10 cellular contexts compared by ENCODE assay signal in genomic region chr11:96241351-96241841, GRCh38.
DNase-seq lines count a peak whose midpoint lies in the region; ATAC-seq and TF ChIP-seq lines count a peak whose summit lies in the region.
"Had no signal": no experiment of that assay in that cellular context is flagged by ENCODE, and none has a peak within 500 bp of the region (broad histone marks: within the 10 kb centered on the region; RNA-seq: fewer than 3 reads in every experiment).

No MANE protein-coding gene starts in this region.

- POLR2A ChIA-PET in naive thymus-derived CD4-positive, alpha-beta T cell (lab: Charles Lee), result interaction anchor here (0.9 to 4.4 kb wide), 4 partner anchors 13 to 36 kb away, joined by 3 to 37 read pairs (median 5); no protein-coding TSS in a partner anchor

- peak overlapping the region; percentile 46 for H3K4me2 ChIP-seq in GM23338

- H3K36me3 Mint-ChIP-seq in CD14-positive monocyte (no peaks in the 10 kb centered on the region), GM23338 (ENCODE audit: low read depth) (no peaks in the 10 kb centered on the region)
- no peaks in the 10 kb centered on the region for H3K36me3 Mint-ChIP-seq in activated naive CD4-positive, alpha-beta T cell treated with anti-CD3 and anti-CD28 coated beads, Interleukin-2, amount 50 U/mL, for 72 hours
- peaks cover 0 to 4% (median 0%) of the 10 kb centered on the region in 5 donors for H3K36me3 Mint-ChIP-seq in naive thymus-derived CD4-positive, alpha-beta T cell

- H3K27me3 Mint-ChIP-seq in CD14-positive monocyte (ENCODE audit: low read depth in 3 of 3), result no peaks in the 10 kb centered on the region
- H3K27me3 Mint-ChIP-seq in GM23338 (ENCODE audit: insufficient read depth, low read depth, poor library complexity), result peaks cover 5% of the 10 kb centered on the region
- no peaks in the 10 kb centered on the region for H3K27me3 Mint-ChIP-seq in naive thymus-derived CD4-positive, alpha-beta T cell

- TF ChIP-seq CTCF in CD14-positive monocyte (IDR thresholded peaks at IDR 0.05) (no peak), GM23338 (conservative IDR thresholded peaks at IDR 0.05; ENCODE audit: low read depth in 2 of 2) (peak; percentile 32 to 45; a peak in 3 of 4 replicates)

- H3K9me3 Mint-ChIP-seq in CD14-positive monocyte (no peaks in the 10 kb centered on the region), GM23338 (no peaks in the 10 kb centered on the region)
- H3K9me3 Mint-ChIP-seq in activated naive CD4-positive, alpha-beta T cell treated with anti-CD3 and anti-CD28 coated beads, Interleukin-2, amount 50 U/mL, for 72 hours, result no peaks in the 10 kb centered on the region
- H3K9me3 Mint-ChIP-seq in naive thymus-derived CD4-positive, alpha-beta T cell, result no peaks in the 10 kb centered on the region

- H3K4me3 ChIP-seq in GM23338, result no peak overlapping the region
- no peak overlapping the region for H3K4me3 ChIP-seq in naive thymus-derived CD4-positive, alpha-beta T cell (ENCODE audit: low read length)
- H3K4me3 ChIP-seq: right lobe of liver had no signal

- H3K4me1 Mint-ChIP-seq in CD14-positive monocyte, result peaks cover 37% of the 10 kb centered on the region
- peaks cover 24% of the 10 kb centered on the region for H3K4me1 Mint-ChIP-seq in GM23338
- peaks cover 26 to 56% (median 47%) of the 10 kb centered on the region in 7 donors for H3K4me1 Mint-ChIP-seq in naive thymus-derived CD4-positive, alpha-beta T cell

- H3K27ac Mint-ChIP-seq in CD14-positive monocyte, result peak overlapping the region; percentile 92 to 99 (median 94)
- peak overlapping the region; percentile 64; the same call in 1 of the 2 replicates for H3K27ac Mint-ChIP-seq in GM23338
- H3K27ac Mint-ChIP-seq in activated naive CD4-positive, alpha-beta T cell treated with anti-CD3 and anti-CD28 coated beads, Interleukin-2, amount 50 U/mL, for 72 hours, result peak overlapping the region; percentile 54 to 88
- H3K27ac Mint-ChIP-seq in naive thymus-derived CD4-positive, alpha-beta T cell, result peak overlapping the region; percentile 39 to 94 (median 75)

- no peaks in the 10 kb centered on the region for H3K27me3 ChIP-seq in GM23338 (ENCODE audit: insufficient read depth)
- H3K27me3 ChIP-seq in naive thymus-derived CD4-positive, alpha-beta T cell (ENCODE audit: control insufficient read depth in 2 of 2, insufficient read depth in 2 of 2, low read length in 2 of 2), result no peaks in the 10 kb centered on the region
- H3K27me3 ChIP-seq: right lobe of liver had no signal

- ATAC-seq in GM23338 (no peak), GM21447 (IDR thresholded peaks at IDR 0.05; ENCODE audit: unreplicated experiment) (no peak), HG02610 (IDR thresholded peaks at IDR 0.05; ENCODE audit: unreplicated experiment) (no peak)
- no peak for ATAC-seq in activated naive CD4-positive, alpha-beta T cell treated with anti-CD3 and anti-CD28 coated beads, Interleukin-2, amount 50 U/mL, for 72 hours
- ATAC-seq in naive thymus-derived CD4-positive, alpha-beta T cell, result no peak

- CTCF ChIA-PET in naive thymus-derived CD4-positive, alpha-beta T cell (lab: Charles Lee), result interaction anchor here (0.8 to 3.1 kb wide), 4 partner anchors 101 to 392 kb away, joined by 3 to 25 read pairs (median 5); partner anchors contain the start of gene MAML2

- peak overlapping the region; percentile 78; the same call in 1 of the 2 replicates for H3K27ac ChIP-seq in GM23338 (ENCODE audit: low read depth)
- no peak overlapping the region for H3K27ac ChIP-seq in naive thymus-derived CD4-positive, alpha-beta T cell (ENCODE audit: low read depth, low read length)
- H3K27ac ChIP-seq: right lobe of liver had no signal

- DNase-seq in CD14-positive monocyte (ENCODE audit: low spot score) (no peak), GM23338 (ENCODE audit: low spot score) (peak; percentile 41), HuH-7.5 (ENCODE audit: low spot score) (no peak)
- DNase-seq in activated naive CD4-positive, alpha-beta T cell treated with anti-CD3 and anti-CD28 coated beads, Interleukin-2, amount 50 U/mL, for 72 hours (ENCODE audit: low spot score in 2 of 2), result no peak
- DNase-seq in naive thymus-derived CD4-positive, alpha-beta T cell, result no peak
- no peak for DNase-seq in activated CD8-positive, alpha-beta memory T cell treated with anti-CD3 and anti-CD28 coated beads for 24 hours
- DNase-seq: NCI-H1694, right lobe of liver had no signal

- 0 out of 2 replicates have a peak, but pooled peaks cover 4% of the 10 kb centered on the region for H3F3A ChIP-seq in GM23338 (replicated peaks; ENCODE audit: low read depth)

- H3K9me3 ChIP-seq in naive thymus-derived CD4-positive, alpha-beta T cell (ENCODE audit: control insufficient read depth in 2 of 3, low read length in 3 of 3), result no peaks in the 10 kb centered on the region
- H3K9me3 ChIP-seq: right lobe of liver had no signal

- H3K36me3 ChIP-seq in GM23338 (ENCODE audit: insufficient read depth), result no peaks in the 10 kb centered on the region
- H3K36me3 ChIP-seq in naive thymus-derived CD4-positive, alpha-beta T cell (ENCODE audit: control insufficient read depth in 2 of 3, insufficient read depth in 3 of 3, low read length in 3 of 3), result no peaks in the 10 kb centered on the region
- H3K36me3 ChIP-seq: right lobe of liver had no signal

- no peak overlapping the region for H2AFZ ChIP-seq in GM23338

- no peaks in the 10 kb centered on the region for H4K20me1 ChIP-seq in GM23338 (replicated peaks; ENCODE audit: insufficient read depth)

- peaks cover 6% of the 10 kb centered on the region for H3K79me2 ChIP-seq in GM23338 (replicated peaks; ENCODE audit: insufficient read depth)

- intact Hi-C loops in CD14-positive monocyte (cut with micrococcal nuclease), result loop anchor here in 1 of 2 donors (10.0 kb wide), 1 partner anchor 47 kb away; no protein-coding TSS in a partner anchor
- intact Hi-C loops in naive thymus-derived CD4-positive, alpha-beta T cell (cut with micrococcal nuclease), result loop anchor here (1.0 to 5.0 kb wide), 4 partner anchors 34 to 229 kb away; no protein-coding TSS in a partner anchor

- H3K4me1 ChIP-seq in GM23338 (ENCODE audit: insufficient read depth), result peaks cover 44% of the 10 kb centered on the region
- peaks cover 8 to 61% of the 10 kb centered on the region in 2 donors for H3K4me1 ChIP-seq in naive thymus-derived CD4-positive, alpha-beta T cell (ENCODE audit: control insufficient read depth in 2 of 2, insufficient read depth in 2 of 2, low read length in 2 of 2)

- H3K9me2 ChIP-seq in GM23338 (ENCODE audit: insufficient read depth), result no peaks in the 10 kb centered on the region

- H3K4me3 Mint-ChIP-seq in CD14-positive monocyte (no peak overlapping the region), GM23338 (no peak overlapping the region)
- peak overlapping the region in 7 of 10 donors; percentile 0 to 86 (median 27) for H3K4me3 Mint-ChIP-seq in naive thymus-derived CD4-positive, alpha-beta T cell

TF ChIP-seq in GM23338, 12 proteins besides CTCF, POLR2A, EP300 and RAD21:
- TF ChIP-seq NANOG (IDR thresholded peaks at IDR 0.05; ENCODE audit: borderline replicate concordance) (no peak), ZNF114 (CRISPR knock-in tag; IDR thresholded peaks at IDR 0.05) (no peak), STAT1 (IDR thresholded peaks at IDR 0.05; ENCODE audit: unreplicated experiment) (no peak), JUNB (IDR thresholded peaks at IDR 0.05; ENCODE audit: unreplicated experiment) (no peak), ZNF331 (CRISPR knock-in tag; IDR thresholded peaks at IDR 0.05; ENCODE audit: low read depth) (no peak), CREB1 (CRISPR knock-in tag; IDR thresholded peaks at IDR 0.05; ENCODE audit: low read depth) (no peak), EZH2 (IDR thresholded peaks at IDR 0.05; ENCODE audit: low read depth, unreplicated experiment) (no peak), POLR2AphosphoS5 (IDR thresholded peaks at IDR 0.05; ENCODE audit: low read depth) (no peak), REST (IDR thresholded peaks at IDR 0.05; ENCODE audit: unreplicated experiment) (no peak)
- TF ChIP-seq, protein P1, sequence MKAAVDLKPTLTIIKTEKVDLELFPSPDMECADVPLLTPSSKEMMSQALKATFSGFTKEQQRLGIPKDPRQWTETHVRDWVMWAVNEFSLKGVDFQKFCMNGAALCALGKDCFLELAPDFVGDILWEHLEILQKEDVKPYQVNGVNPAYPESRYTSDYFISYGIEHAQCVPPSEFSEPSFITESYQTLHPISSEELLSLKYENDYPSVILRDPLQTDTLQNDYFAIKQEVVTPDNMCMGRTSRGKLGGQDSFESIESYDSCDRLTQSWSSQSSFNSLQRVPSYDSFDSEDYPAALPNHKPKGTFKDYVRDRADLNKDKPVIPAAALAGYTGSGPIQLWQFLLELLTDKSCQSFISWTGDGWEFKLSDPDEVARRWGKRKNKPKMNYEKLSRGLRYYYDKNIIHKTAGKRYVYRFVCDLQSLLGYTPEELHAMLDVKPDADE (IDR thresholded peaks at IDR 0.05), result no peak

Comparison
In these comparisons a context has a peak if more than half of its experiments do, and no peak if none do; other contexts are left out.
1. H3K4me3 Mint-ChIP-seq: peak in naive thymus-derived CD4-positive, alpha-beta T cell (7 of 10); none in CD14-positive monocyte (0 of 2) and GM23338 (single experiment).
2. Peak in every context shown above with its lines, with median percentiles within 50 percentile points of each other: H3K27ac Mint-ChIP-seq.